Comparison of ENCODE assay signal across 1 cellular context in genomic region chr3:29644261-29644660, GRCh38.
TF ChIP-seq lines count a peak whose summit lies in the region.

No MANE protein-coding gene starts in this region.

TF ChIP-seq in SK-N-SH treated with all-trans-retinoic acid at 6 μM for 48 hours, 23 proteins besides CTCF, POLR2A, EP300 and RAD21 (continued from another document):
- no peak for TF ChIP-seq POU6F1 (CRISPR knock-in tag; IDR thresholded peaks at IDR 0.05; ENCODE audit: borderline replicate concordance, low read depth)
- TF ChIP-seq ESRRG (CRISPR knock-in tag; IDR thresholded peaks at IDR 0.05) = no peak
- TF ChIP-seq ZNF8 (CRISPR knock-in tag; IDR thresholded peaks at IDR 0.05) = no peak
- TF ChIP-seq TOX (CRISPR knock-in tag; IDR thresholded peaks at IDR 0.05; ENCODE audit: borderline replicate concordance) = no peak
- TF ChIP-seq CREB5 (CRISPR knock-in tag; IDR thresholded peaks at IDR 0.05; ENCODE audit: low read depth) = no peak
- TF ChIP-seq ZFP3 (CRISPR knock-in tag; IDR thresholded peaks at IDR 0.05) = no peak; the same call in 1 of the 2 replicates
